ENCODE assay signal across 9 cellular contexts in genomic region chr15:41465822-41466421, GRCh38. TPM values are rescaled to one million over a fixed set of nuclear protein-coding genes. Genes with fewer than 3 reads are reported as not detected.
A peak's percentile ranks its signal among the peaks of the same experiment; 100 is the strongest.
DNase-seq lines count a peak whose midpoint lies in the region; ATAC-seq and TF ChIP-seq lines count a peak whose summit lies in the region.
"Had no signal": no experiment of that assay in that cellular context is flagged by ENCODE, and none has a peak within 500 bp of the region (broad histone marks: within the 10 kb centered on the region; RNA-seq: fewer than 3 reads in every experiment).

No MANE protein-coding gene starts in this region.

- H3K4me1 ChIP-seq in A673 (ENCODE audit: insufficient read depth, low read length, poor library complexity, severe bottlenecking): no peaks in the 10 kb centered on the region
- no peaks in the 10 kb centered on the region for H3K4me1 ChIP-seq in DOHH2 (ENCODE audit: control insufficient read depth, low read length)
- no peaks in the 10 kb centered on the region for H3K4me1 ChIP-seq in tibial nerve

- H3K27ac ChIP-seq in A673 (ENCODE audit: low read depth, low read length, poor library complexity, severe bottlenecking): no peak overlapping the region
- no peak overlapping the region for H3K27ac ChIP-seq in DOHH2 (ENCODE audit: low read depth, low read length)
- no peak overlapping the region for H3K27ac ChIP-seq in tibial nerve

- H3K79me2 ChIP-seq in DOHH2 (ENCODE audit: control insufficient read depth, low read length): no peaks in the 10 kb centered on the region; the same call in 1 of the 2 replicates

- H3K27me3 Mint-ChIP-seq in activated CD8-positive, alpha-beta T cell treated with anti-CD3 and anti-CD28 coated beads, Interleukin-2, amount 10 ng/mL, durations not matched to agents 7 days and 5 days (ENCODE audit: low read depth): no peaks in the 10 kb centered on the region
- H3K27me3 Mint-ChIP-seq: IgD-negative memory B cell had no signal

- no peak for TF ChIP-seq EP300 in tibial nerve (IDR thresholded peaks at IDR 0.05)

- H3K4me3 ChIP-seq in A673 (ENCODE audit: low read depth, low read length, poor library complexity, severe bottlenecking) (no peak overlapping the region), DOHH2 (ENCODE audit: low read length) (no peak overlapping the region), tibial nerve (no peak overlapping the region)

- no peaks in the 10 kb centered on the region for H3K9me3 ChIP-seq in A673 (ENCODE audit: low read depth, low read length, poor library complexity, severe bottlenecking)
- H3K9me3 ChIP-seq in DOHH2 (ENCODE audit: control insufficient read depth, insufficient read depth, low read length): no peaks in the 10 kb centered on the region
- H3K9me3 ChIP-seq in tibial nerve: no peaks in the 10 kb centered on the region

- CTCF ChIA-PET in A673 (lab: Charles Lee): interaction anchor here (0.6 to 2.1 kb wide), 7 partner anchors 92 to 439 kb away, joined by 3 to 11 read pairs (median 6); partner anchors contain the start of gene MAPKBP1
- CTCF ChIA-PET in activated CD8-positive, alpha-beta T cell treated with anti-CD3 and anti-CD28 coated beads, Interleukin-2, amount 10 ng/mL, durations not matched to agents 7 days and 5 days (lab: Charles Lee): interaction anchor here (0.6 to 3.9 kb wide), 51 partner anchors 9 to 861 kb away, joined by 3 to 47 read pairs (median 5); partner anchors contain the start of genes ITPKA, MAPKBP1, MGA and RPAP1

- H3K27me3 ChIP-seq in A673 (replicated peaks; ENCODE audit: insufficient read depth, low read depth, low read length, poor library complexity): no peaks in the 10 kb centered on the region
- H3K27me3 ChIP-seq in DOHH2 (ENCODE audit: control insufficient read depth, low read length): no peaks in the 10 kb centered on the region
- H3K27me3 ChIP-seq in tibial nerve: no peaks in the 10 kb centered on the region

- WGBS in tibial nerve, 2 donors: 81 to 83% methylated on average over 8 of the region's 8 CpGs

- TF ChIP-seq CTCF in A673 (conservative IDR thresholded peaks at IDR 0.05; ENCODE audit: low read depth, low read length) (peak; percentile 94), DOHH2 (IDR thresholded peaks at IDR 0.05; ENCODE audit: low read depth, low read length, poor library complexity, severe bottlenecking) (peak; percentile 95), tibial nerve (IDR thresholded peaks at IDR 0.05) (peak in 4 of 5 experiments; percentile 42 to 68 (median 50))

- BruUV-seq in A673 (replicated peaks; lab: Mats Ljungman, UMichigan): no TSS peak

- H3K36me3 Mint-ChIP-seq in activated CD8-positive, alpha-beta T cell treated with anti-CD3 and anti-CD28 coated beads, Interleukin-2, amount 10 ng/mL, durations not matched to agents 7 days and 5 days (ENCODE audit: low read depth): peaks cover 30% of the 10 kb centered on the region

- intact Hi-C loops in A673 (cut with micrococcal nuclease; ENCODE audit: unreplicated experiment): loop anchor here (5.0 kb wide), 1 partner anchor 436 kb away; no protein-coding TSS in a partner anchor

- H3K9me2 ChIP-seq in DOHH2 (replicated peaks; ENCODE audit: control insufficient read depth, low read length): no peaks in the 10 kb centered on the region

- H3K9me3 Mint-ChIP-seq in activated CD8-positive, alpha-beta T cell treated with anti-CD3 and anti-CD28 coated beads, Interleukin-2, amount 10 ng/mL, durations not matched to agents 7 days and 5 days (ENCODE audit: insufficient read depth): no peaks in the 10 kb centered on the region

- H3K36me3 ChIP-seq in A673 (ENCODE audit: insufficient read depth, low read length, poor library complexity, severe bottlenecking) (peaks cover 52% of the 10 kb centered on the region), DOHH2 (ENCODE audit: control insufficient read depth, low read length) (peaks cover 51% of the 10 kb centered on the region), tibial nerve (peaks cover 0 to 82% (median 0%) of the 10 kb centered on the region in 3 donors)

- DNase-seq in A673 (ENCODE audit: low spot score) (peak; percentile 70), NCI-H1694 (lab: John Stamatoyannopoulos, UW) (peak; percentile 65), iris pigment epithelial cell (ENCODE audit: low read depth) (peak; percentile 70), tibial nerve (ENCODE audit: low spot score in 2 of 2) (no peak), amniotic stem cell (lab: John Stamatoyannopoulos, UW) (no peak)
- peak; percentile 46 for DNase-seq in activated CD8-positive, alpha-beta T cell treated with anti-CD3 and anti-CD28 coated beads, Interleukin-2, amount 10 ng/mL, durations not matched to agents 7 days and 5 days

- peaks cover 5% of the 10 kb centered on the region; the same call in 1 of the 2 replicates for H4K20me1 ChIP-seq in DOHH2 (ENCODE audit: control insufficient read depth, insufficient read depth, low read depth, low read length)

- no peak for TF ChIP-seq POLR2A in tibial nerve (IDR thresholded peaks at IDR 0.05)

- H3K4me1 Mint-ChIP-seq in activated CD8-positive, alpha-beta T cell treated with anti-CD3 and anti-CD28 coated beads, Interleukin-2, amount 10 ng/mL, durations not matched to agents 7 days and 5 days (ENCODE audit: low read depth): peaks cover 5% of the 10 kb centered on the region

- peaks cover 11% of the 10 kb centered on the region; the same call in 1 of the 2 replicates for H3F3A ChIP-seq in DOHH2 (ENCODE audit: control insufficient read depth, insufficient read depth)

- POLR2A ChIA-PET in A673 (lab: Charles Lee; ENCODE audit: low non-redundant PET): interaction anchor here (0.5 to 0.9 kb wide), 2 partner anchors 20 to 405 kb away, joined by 4 to 5 read pairs; no protein-coding TSS in a partner anchor
- POLR2A ChIA-PET in activated CD8-positive, alpha-beta T cell treated with anti-CD3 and anti-CD28 coated beads, Interleukin-2, amount 10 ng/mL, durations not matched to agents 7 days and 5 days (lab: Charles Lee): interaction anchor here (0.6 kb wide), 1 partner anchor 22 kb away, joined by 3 read pairs; no protein-coding TSS in a partner anchor

- H3K4me2 ChIP-seq in DOHH2 (ENCODE audit: low read length): no peak overlapping the region

- H3K4me3 Mint-ChIP-seq in activated CD8-positive, alpha-beta T cell treated with anti-CD3 and anti-CD28 coated beads, Interleukin-2, amount 10 ng/mL, durations not matched to agents 7 days and 5 days: no peak overlapping the region
- H3K4me3 Mint-ChIP-seq: IgD-negative memory B cell had no signal

- no peak overlapping the region for H3K27ac Mint-ChIP-seq in activated CD8-positive, alpha-beta T cell treated with anti-CD3 and anti-CD28 coated beads, Interleukin-2, amount 10 ng/mL, durations not matched to agents 7 days and 5 days

- ATAC-seq in activated CD8-positive, alpha-beta T cell treated with anti-CD3 and anti-CD28 coated beads, Interleukin-2, amount 10 ng/mL, durations not matched to agents 7 days and 5 days: peak; percentile 53
- ATAC-seq in HG03135 (IDR thresholded peaks at IDR 0.05; ENCODE audit: unreplicated experiment): no peak

RNA-seq across cellular contexts. Expression of gene ITPKA, which starts 27.8 kb away (rescaled TPM):
- total RNA-seq in A673 (2021): 4.3 and 5.6 TPM in 2 replicates
- under 1 TPM; 0.24 to 0.29 TPM for total RNA-seq in activated CD8-positive, alpha-beta T cell treated with anti-CD3 and anti-CD28 coated beads, Interleukin-2, amount 10 ng/mL, durations not matched to agents 7 days and 5 days
- not detected for total RNA-seq in tibial nerve

RNA-seq across cellular contexts. Expression of gene LTK, which starts 47.7 kb away (rescaled TPM):
- total RNA-seq in A673 (2021) (3.8 and 5.4 TPM in 2 replicates), tibial nerve (under 1 TPM in 2 of 4 donors, not detected in 2; 0.39 to 0.90 TPM)
- under 1 TPM; 0.21 TPM for total RNA-seq in activated CD8-positive, alpha-beta T cell treated with anti-CD3 and anti-CD28 coated beads, Interleukin-2, amount 10 ng/mL, durations not matched to agents 7 days and 5 days

RNA-seq across cellular contexts. Expression of gene RTF1, which starts 49.0 kb away (rescaled TPM):
- total RNA-seq in A673 (2021): 47.6 and 55.3 TPM in 2 replicates
- 10 to 100 TPM; 31.0 to 40.7 TPM for total RNA-seq in activated CD8-positive, alpha-beta T cell treated with anti-CD3 and anti-CD28 coated beads, Interleukin-2, amount 10 ng/mL, durations not matched to agents 7 days and 5 days
- total RNA-seq in tibial nerve: 10 to 100 TPM; 22.2 to 72.6 (median 29.0) TPM

Comparison
In these comparisons a context has a peak if more than half of its experiments do, and no peak if none do; other contexts are left out.
1. DNase-seq: peak in A673 (single experiment), NCI-H1694 (single experiment), activated CD8-positive, alpha-beta T cell treated with anti-CD3 and anti-CD28 coated beads, Interleukin-2, amount 10 ng/mL, durations not matched to agents 7 days and 5 days (single experiment) and iris pigment epithelial cell (single experiment); none in tibial nerve (0 of 2) and amniotic stem cell (single experiment).
2. Peak in every context shown above with its lines, with median percentiles within 50 percentile points of each other: CTCF ChIP-seq.